8 cellular contexts compared by ENCODE assay signal in the genomic region with DNA sequence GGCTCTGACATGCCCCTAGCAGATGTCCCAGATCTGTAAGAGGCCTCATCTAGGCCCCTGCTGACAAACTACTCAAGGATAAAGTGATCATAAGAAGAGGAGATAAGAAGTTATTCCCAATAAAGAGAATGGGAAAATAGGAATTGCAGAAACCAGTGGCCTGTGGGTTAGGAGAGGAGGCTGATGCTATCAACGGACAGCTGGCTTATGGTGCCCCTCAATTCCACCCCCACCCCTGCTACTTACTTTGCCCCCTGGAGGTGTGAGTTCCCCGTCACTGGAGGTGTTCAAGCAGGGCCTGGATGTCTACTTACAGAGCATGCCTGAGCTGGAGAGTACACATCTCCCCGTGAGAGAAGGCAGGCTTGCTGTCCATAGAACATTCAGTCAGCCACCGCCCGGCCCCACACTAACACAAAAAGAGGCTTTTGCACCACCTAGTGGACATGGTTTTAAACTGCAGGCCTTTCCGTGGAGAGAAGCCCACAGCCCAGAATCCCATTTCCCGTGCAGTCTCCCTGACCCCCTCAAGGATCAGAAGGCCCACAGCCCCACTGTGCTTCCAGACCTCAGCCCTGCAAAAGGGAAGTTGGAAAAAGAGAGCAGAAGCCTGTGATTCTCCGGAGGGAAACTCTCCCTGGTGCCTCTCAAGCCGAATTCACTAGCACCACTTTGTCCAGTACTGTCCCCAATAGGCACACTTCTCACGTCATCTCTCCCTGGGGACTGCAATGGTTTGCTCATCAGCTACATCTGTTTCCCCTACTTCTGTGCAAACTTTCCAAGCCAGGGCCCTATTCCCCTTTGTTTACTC. TPM values are rescaled to one million over a fixed set of nuclear protein-coding genes. Genes with fewer than 3 reads are reported as not detected.
DNase-seq lines count a peak whose midpoint lies in the region; ATAC-seq and TF ChIP-seq lines count a peak whose summit lies in the region.

No MANE protein-coding gene starts in this region.

- H3K36me3 Mint-ChIP-seq in dendritic cell treated with granulocyte-macrophage colony-stimulating factor and Interleukin-4, amounts not matched to agents 40 ng/mL and 50 ng/mL, for 4 days (ENCODE audit: low read depth): no peaks in the 10 kb centered on the region

- no peak overlapping the region for H3K4me3 ChIP-seq in lower lobe of right lung

- H3K4me1 ChIP-seq in lower lobe of right lung: peaks cover 23% of the 10 kb centered on the region

- intact Hi-C loops in dendritic cell treated with granulocyte-macrophage colony-stimulating factor and Interleukin-4, amounts not matched to agents 40 ng/mL and 50 ng/mL, for 4 days (cut with micrococcal nuclease): loop anchor here (2.0 to 10.0 kb wide), 4 partner anchors 20 to 326 kb away; no protein-coding TSS in a partner anchor
- intact Hi-C loops in lower lobe of right lung (cut with DNase I): no loop called here

- H3K27ac Mint-ChIP-seq in dendritic cell treated with granulocyte-macrophage colony-stimulating factor and Interleukin-4, amounts not matched to agents 40 ng/mL and 50 ng/mL, for 4 days: peak overlapping the region; percentile 8

- no peaks in the 10 kb centered on the region for H3K36me3 ChIP-seq in lower lobe of right lung

- ATAC-seq in HG03520 (IDR thresholded peaks at IDR 0.05; ENCODE audit: unreplicated experiment): peak; percentile 46
- ATAC-seq in lower lobe of right lung: peak; percentile 78 to 87
- ATAC-seq in GM21717 (IDR thresholded peaks at IDR 0.05; ENCODE audit: unreplicated experiment): no peak

- TF ChIP-seq CTCF in lower lobe of right lung (IDR thresholded peaks at IDR 0.05): peak; percentile 78

- H3K27ac ChIP-seq in lower lobe of right lung: no peak overlapping the region

- no peaks in the 10 kb centered on the region for H3K9me3 Mint-ChIP-seq in dendritic cell treated with granulocyte-macrophage colony-stimulating factor and Interleukin-4, amounts not matched to agents 40 ng/mL and 50 ng/mL, for 4 days

- no peaks in the 10 kb centered on the region for H3K9me3 ChIP-seq in lower lobe of right lung

- DNase-seq in EL (peak; percentile 77), NCI-H748 (lab: John Stamatoyannopoulos, UW; ENCODE audit: unreplicated experiment) (peak; percentile 84), lower lobe of right lung (peak; percentile 85)
- peak; percentile 54 to 56 for DNase-seq in activated CD4-positive, alpha-beta T cell treated with anti-CD3 and anti-CD28 coated beads, Interleukin-2, amount 50 U/mL, for 4 hours
- DNase-seq in stimulated activated CD8-positive, alpha-beta memory T cell treated with anti-CD3 and anti-CD28 coated beads, Interleukin-12 subunit alpha, Interleukin-12 subunit beta, amount 100 ng/mL, for 4 hours (ENCODE audit: low read depth): peak; percentile 40

- H3K4me3 Mint-ChIP-seq in dendritic cell treated with granulocyte-macrophage colony-stimulating factor and Interleukin-4, amounts not matched to agents 40 ng/mL and 50 ng/mL, for 4 days: no peak overlapping the region

- H3K27me3 ChIP-seq in lower lobe of right lung (ENCODE audit: low read depth): no peaks in the 10 kb centered on the region

- H3K4me1 Mint-ChIP-seq in dendritic cell treated with granulocyte-macrophage colony-stimulating factor and Interleukin-4, amounts not matched to agents 40 ng/mL and 50 ng/mL, for 4 days (ENCODE audit: low read depth): peaks cover 49% of the 10 kb centered on the region

- H3K27me3 Mint-ChIP-seq in dendritic cell treated with granulocyte-macrophage colony-stimulating factor and Interleukin-4, amounts not matched to agents 40 ng/mL and 50 ng/mL, for 4 days: peaks cover 4% of the 10 kb centered on the region

RNA-seq across cellular contexts. Expression of gene BNIP5, which starts 23.8 kb away (rescaled TPM):
- not detected for total RNA-seq in lower lobe of right lung

RNA-seq across cellular contexts. Expression of gene ETV7, which starts 27.0 kb away (rescaled TPM):
- 5.2 TPM for total RNA-seq in lower lobe of right lung
